ENCODE assay signal across 13 cellular contexts in genomic region chr17:7179317-7180254, GRCh38. TPM values are rescaled to one million over a fixed set of nuclear protein-coding genes. Genes with fewer than 3 reads are reported as not detected.
DNase-seq lines count a peak whose midpoint lies in the region; ATAC-seq and TF ChIP-seq lines count a peak whose summit lies in the region.
"Had no signal": no experiment of that assay in that cellular context is flagged by ENCODE, and none has a peak within 500 bp of the region (broad histone marks: within the 10 kb centered on the region; RNA-seq: fewer than 3 reads in every experiment).

TSS of gene ASGR1 (minus strand) at chr17:7179370. CDS start at chr17:7178563, 807 bp downstream.

- H3K4me3 ChIP-seq in GM23338 (peak within 1 kb of the TSS; percentile 90), fibroblast of pulmonary artery (replicated peaks; ENCODE audit: low read depth, low read length) (peak within 1 kb of the TSS; percentile 58), parathyroid adenoma (ENCODE audit: low read depth, low read length) (peak within 1 kb of the TSS; percentile 71)

- H3K4me1 Mint-ChIP-seq in GM23338 (peaks cover 12% of the 10 kb centered on the region), T-helper 17 cell (peaks cover 9% of the 10 kb centered on the region)

- TF ChIP-seq CTCF in GM23338 (conservative IDR thresholded peaks at IDR 0.05; ENCODE audit: low read depth in 2 of 2) (no peak), fibroblast of pulmonary artery (IDR thresholded peaks at IDR 0.05; ENCODE audit: low read length, missing control alignments) (no peak), parathyroid adenoma (IDR thresholded peaks at IDR 0.05) (no peak)

- H3K36me3 ChIP-seq in GM23338 (ENCODE audit: insufficient read depth) (no peaks in the 10 kb centered on the region), parathyroid adenoma (ENCODE audit: control insufficient read depth, insufficient read depth, low read length) (no peaks in the 10 kb centered on the region)

- H4K20me1 ChIP-seq in GM23338 (replicated peaks; ENCODE audit: insufficient read depth): no peaks in the 10 kb centered on the region

- H3K27ac Mint-ChIP-seq in GM23338 (no peak within 1 kb of the TSS), T-helper 17 cell (no peak within 1 kb of the TSS)

- H3K27ac ChIP-seq in GM23338 (ENCODE audit: low read depth): no peak within 1 kb of the TSS
- H3K27ac ChIP-seq in parathyroid adenoma: no peak within 1 kb of the TSS
- H3K27ac ChIP-seq: epithelial cell of prostate had no signal

- peaks cover 40% of the 10 kb centered on the region for H3K27me3 ChIP-seq in GM23338 (ENCODE audit: insufficient read depth)
- no peaks in the 10 kb centered on the region for H3K27me3 ChIP-seq in parathyroid adenoma (ENCODE audit: control insufficient read depth, insufficient read depth, low read length)

- H3K27me3 Mint-ChIP-seq in GM23338 (ENCODE audit: insufficient read depth, low read depth, poor library complexity) (peaks cover 16% of the 10 kb centered on the region), T-helper 17 cell (peaks cover 11% of the 10 kb centered on the region)

- H3K4me2 ChIP-seq in GM23338 (peak within 1 kb of the TSS; percentile 99), parathyroid adenoma (ENCODE audit: low read length) (peak within 1 kb of the TSS; percentile 95)

- H3K79me2 ChIP-seq in GM23338 (replicated peaks; ENCODE audit: insufficient read depth): no peaks in the 10 kb centered on the region
- H3K79me2 ChIP-seq in parathyroid adenoma: no peaks in the 10 kb centered on the region

- H2AFZ ChIP-seq in GM23338 (peak within 1 kb of the TSS; percentile 99), parathyroid adenoma (peak within 1 kb of the TSS; percentile 86)

- H3K36me3 Mint-ChIP-seq in GM23338 (ENCODE audit: low read depth) (no peaks in the 10 kb centered on the region), T-helper 17 cell (ENCODE audit: low read depth) (no peaks in the 10 kb centered on the region)

- H3K9ac ChIP-seq in parathyroid adenoma: no peak within 1 kb of the TSS

- DNase-seq in GM23338 (ENCODE audit: low spot score) (no peak), T-helper 17 cell (no peak), fibroblast of pulmonary artery (ENCODE audit: low read depth) (no peak)
- no peak for DNase-seq in activated CD8-positive, alpha-beta memory T cell treated with anti-CD3 and anti-CD28 coated beads for 24 hours
- DNase-seq in activated CD4-positive, alpha-beta T cell treated with anti-CD3 and anti-CD28 coated beads for 1 hour: no peak
- DNase-seq: activated gamma-delta T cell, GDM1, left cardiac atrium, NCI-H510A had no signal

- no peaks in the 10 kb centered on the region for H3K9me3 Mint-ChIP-seq in GM23338

- ATAC-seq in GM23338 (no peak), T-helper 17 cell (no peak), GM21528 (IDR thresholded peaks at IDR 0.05; ENCODE audit: low FRiP score, unreplicated experiment) (no peak), GM19397 (IDR thresholded peaks at IDR 0.05; ENCODE audit: unreplicated experiment) (no peak)
- ATAC-seq: left cardiac atrium had no signal

- H3K9me3 ChIP-seq in T-helper 17 cell (ENCODE audit: control insufficient read depth, low read length, poor library complexity, severe bottlenecking) (no peaks in the 10 kb centered on the region), parathyroid adenoma (ENCODE audit: control insufficient read depth, low read length) (no peaks in the 10 kb centered on the region)

- H3F3A ChIP-seq in GM23338 (replicated peaks; ENCODE audit: low read depth): peaks cover 10% of the 10 kb centered on the region

- 0 out of 3 replicates have a peak within 1 kb of the TSS, but pooled peaks have one; percentile 11 for H3K4me3 Mint-ChIP-seq in GM23338
- peak within 1 kb of the TSS; percentile 41 for H3K4me3 Mint-ChIP-seq in T-helper 17 cell

- H3K9me2 ChIP-seq in GM23338 (ENCODE audit: insufficient read depth): no peaks in the 10 kb centered on the region

- peaks cover 4% of the 10 kb centered on the region; the same call in 1 of the 2 replicates for H3K4me1 ChIP-seq in GM23338 (ENCODE audit: insufficient read depth)
- peaks cover 16% of the 10 kb centered on the region for H3K4me1 ChIP-seq in parathyroid adenoma

TF ChIP-seq in GM23338, 12 proteins besides CTCF, POLR2A, EP300 and RAD21 (continues in another document):
- no peak for TF ChIP-seq NANOG (IDR thresholded peaks at IDR 0.05; ENCODE audit: borderline replicate concordance)
- TF ChIP-seq ETS1 (IDR thresholded peaks at IDR 0.05): no peak
- no peak for TF ChIP-seq JUNB (IDR thresholded peaks at IDR 0.05; ENCODE audit: unreplicated experiment)
- TF ChIP-seq ZNF114 (CRISPR knock-in tag; IDR thresholded peaks at IDR 0.05): no peak
- TF ChIP-seq CREB1 (CRISPR knock-in tag; IDR thresholded peaks at IDR 0.05; ENCODE audit: low read depth): no peak
- no peak for TF ChIP-seq STAT1 (IDR thresholded peaks at IDR 0.05; ENCODE audit: unreplicated experiment)
- TF ChIP-seq ZNF462 (CRISPR knock-in tag; IDR thresholded peaks at IDR 0.05): no peak

RNA-seq across cellular contexts. Expression of gene ASGR1, which starts in this region (rescaled TPM):
- total RNA-seq in GM23338 (2014; rRNA removed; shearing (Covaris generic)): 5.3 and 9.0 TPM in 2 replicates
- polyA plus RNA-seq in GM23338 (2016; fragmentation: Nextera tagmentation; extraction: Ambion mirVana): 5.9 and 8.3 TPM in 2 replicates
- total RNA-seq in T-helper 17 cell: under 1 TPM; 0.42 to 0.92 TPM
